ENCODE assay signal across 22 cellular contexts in the genomic region with DNA sequence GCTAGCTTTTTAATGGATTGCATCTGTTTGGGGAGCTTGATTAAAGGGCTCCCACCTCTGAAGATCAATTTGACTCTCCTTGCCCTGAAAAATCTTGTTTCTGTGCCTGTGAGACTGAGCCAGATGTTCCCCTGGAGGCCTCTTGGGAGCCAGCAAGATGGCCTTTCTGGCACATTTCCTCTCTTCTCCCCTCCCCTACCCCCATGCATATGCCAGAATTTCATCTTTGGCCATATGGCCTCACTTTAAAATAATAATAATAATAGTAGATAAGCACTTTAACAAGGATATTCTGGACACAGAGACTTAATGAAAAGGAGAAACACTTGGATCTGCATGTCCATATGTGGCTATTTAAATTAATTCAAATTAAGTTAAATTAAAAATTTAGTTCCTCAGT.
DNase-seq lines count a peak whose midpoint lies in the region; ATAC-seq and TF ChIP-seq lines count a peak whose summit lies in the region.
"Had no signal": no experiment of that assay in that cellular context is flagged by ENCODE, and none has a peak within 500 bp of the region (broad histone marks: within the 10 kb centered on the region; RNA-seq: fewer than 3 reads in every experiment).

No MANE protein-coding gene starts in this region.

- H3K9ac ChIP-seq in BLaER1 treated with 17β-estradiol and CSF1 and Interleukin-3, amounts not matched to agents 10 nM and 100 nM: peak overlapping the region in 4 of 11 experiments; percentile 5 to 50 (median 23); a peak in 5 of 22 replicates
- H3K9ac ChIP-seq in neural progenitor cell: no peak overlapping the region

- H3K9me3 ChIP-seq in BLaER1 treated with 17β-estradiol and CSF1 and Interleukin-3, amounts not matched to agents 10 nM and 100 nM (replicated peaks in 1 of 11): peaks cover 0 to 26% (median 16%) of the 10 kb centered on the region in 11 experiments; a peak in 11 of 22 replicates
- H3K9me3 ChIP-seq in neural progenitor cell (ENCODE audit: low read depth) (no peaks in the 10 kb centered on the region), tibial nerve (peaks cover 0 to 8% (median 0%) of the 10 kb centered on the region in 4 donors)
- H3K9me3 ChIP-seq: SJSA1 had no signal

- no peak for TF ChIP-seq POLR2A in tibial nerve (IDR thresholded peaks at IDR 0.05)

- H3K27me3 ChIP-seq in BLaER1 treated with 17β-estradiol and CSF1 and Interleukin-3, amounts not matched to agents 10 nM and 100 nM: no peaks in the 10 kb centered on the region
- peaks cover 18% of the 10 kb centered on the region for H3K27me3 ChIP-seq in neural progenitor cell
- H3K27me3 ChIP-seq in tibial nerve: no peaks in the 10 kb centered on the region
- H3K27me3 ChIP-seq: SJSA1 had no signal

- H3K27ac ChIP-seq in BLaER1 treated with 17β-estradiol and CSF1 and Interleukin-3, amounts not matched to agents 10 nM and 100 nM: peak overlapping the region in 4 of 11 experiments; percentile 10 to 52 (median 40); a peak in 4 of 22 replicates
- H3K27ac ChIP-seq in neural progenitor cell (no peak overlapping the region), tibial nerve (no peak overlapping the region)
- H3K27ac ChIP-seq: C4-2B, SJSA1 had no signal

- no peaks in the 10 kb centered on the region for H3K9me3 Mint-ChIP-seq in neural progenitor cell
- H3K9me3 Mint-ChIP-seq: CD8-positive, alpha-beta memory T cell; GM23338; H9; T-helper 2 cell treated with Interferon-gamma antibody and Interleukin-4, amounts not matched to agents 5 μg/mL and 100 μg/mL, for 36 hours had no signal

- H3K4me3 ChIP-seq in BLaER1 treated with 17β-estradiol and CSF1 and Interleukin-3, amounts not matched to agents 10 nM and 100 nM: peak overlapping the region in 2 of 10 experiments; percentile 23 to 42; a peak in 4 of 20 replicates
- H3K4me3 ChIP-seq in neural progenitor cell: no peak overlapping the region
- H3K4me3 ChIP-seq in tibial nerve: no peak overlapping the region
- H3K4me3 ChIP-seq: GM23338, SJSA1 had no signal

- no peak for TF ChIP-seq EP300 in tibial nerve (IDR thresholded peaks at IDR 0.05)

- no peak overlapping the region for H2AFZ ChIP-seq in neural progenitor cell (replicated peaks)
- H2AFZ ChIP-seq: GM23338 had no signal

- no peaks in the 10 kb centered on the region for H3K36me3 Mint-ChIP-seq in neural progenitor cell
- H3K36me3 Mint-ChIP-seq: CD8-positive, alpha-beta memory T cell had no signal

- no peak for TF ChIP-seq CTCF in neural progenitor cell (IDR thresholded peaks at IDR 0.05)
- no peak for TF ChIP-seq CTCF in tibial nerve (IDR thresholded peaks at IDR 0.05)

- H3K27ac Mint-ChIP-seq in neural progenitor cell: peak overlapping the region; percentile 66
- H3K27ac Mint-ChIP-seq: CD8-positive, alpha-beta memory T cell; GM23338; H9; HFFc6; T-helper 2 cell treated with Interferon-gamma antibody and Interleukin-4, amounts not matched to agents 5 μg/mL and 100 μg/mL, for 36 hours had no signal

- peak; percentile 86 for DNase-seq in NCI-H1694 treated with DMSO at 0.1 percent for 48 hours (lab: John Stamatoyannopoulos, UW)
- peak; percentile 73 for DNase-seq in NCI-H69 (lab: John Stamatoyannopoulos, UW)
- no peak for DNase-seq in neural progenitor cell (ENCODE audit: low spot score)
- no peak for DNase-seq in tibial nerve (ENCODE audit: low spot score in 2 of 2)
- DNase-seq: CD8-positive, alpha-beta memory T cell; H9; HFFc6; Kasumi-1; NCI-H1930; NCI-H2227 treated with DMSO at 0.1 percent for 48 hours; NCI-H774; Right ventricle myocardium superior; RPMI8226; T-helper 1 cell had no signal

- no peaks in the 10 kb centered on the region for H3K79me2 ChIP-seq in neural progenitor cell (ENCODE audit: low read depth)

- peak overlapping the region in 10 of 11 experiments; percentile 1 to 91 (median 74); a peak in 18 of 22 replicates for H3K4me2 ChIP-seq in BLaER1 treated with 17β-estradiol and CSF1 and Interleukin-3, amounts not matched to agents 10 nM and 100 nM
- no peak overlapping the region for H3K4me2 ChIP-seq in neural progenitor cell
- H3K4me2 ChIP-seq: GM23338 had no signal

- H4K20me1 ChIP-seq in BLaER1 treated with 17β-estradiol and CSF1 and Interleukin-3, amounts not matched to agents 10 nM and 100 nM: no peaks in the 10 kb centered on the region
- peaks cover 5% of the 10 kb centered on the region for H4K20me1 ChIP-seq in neural progenitor cell (ENCODE audit: low read depth)

- H3K27me3 Mint-ChIP-seq in neural progenitor cell (ENCODE audit: insufficient read depth, low read depth): peaks cover 3% of the 10 kb centered on the region

- H3F3A ChIP-seq in neural progenitor cell (ENCODE audit: low read depth): no peaks in the 10 kb centered on the region

- no peaks in the 10 kb centered on the region for H3K36me3 ChIP-seq in BLaER1 treated with 17β-estradiol and CSF1 and Interleukin-3, amounts not matched to agents 10 nM and 100 nM
- H3K36me3 ChIP-seq in neural progenitor cell (no peaks in the 10 kb centered on the region), tibial nerve (no peaks in the 10 kb centered on the region)
- H3K36me3 ChIP-seq: SJSA1 had no signal

- peaks cover 0 to 53% (median 40%) of the 10 kb centered on the region in 10 experiments; a peak in 16 of 20 replicates for H3K4me1 ChIP-seq in BLaER1 treated with 17β-estradiol and CSF1 and Interleukin-3, amounts not matched to agents 10 nM and 100 nM
- no peaks in the 10 kb centered on the region for H3K4me1 ChIP-seq in neural progenitor cell
- no peaks in the 10 kb centered on the region for H3K4me1 ChIP-seq in tibial nerve
- H3K4me1 ChIP-seq: SJSA1 had no signal

- ATAC-seq in HG03025 (IDR thresholded peaks at IDR 0.05; ENCODE audit: low FRiP score, unreplicated experiment): no peak
- ATAC-seq in GM19035 (IDR thresholded peaks at IDR 0.05; ENCODE audit: unreplicated experiment): no peak
- ATAC-seq: GM23338, HepG2 had no signal

- H3K4me3 Mint-ChIP-seq in neural progenitor cell: no peak overlapping the region
- H3K4me3 Mint-ChIP-seq: CD8-positive, alpha-beta memory T cell; GM23338; H9; HFFc6; T-helper 2 cell treated with Interferon-gamma antibody and Interleukin-4, amounts not matched to agents 5 μg/mL and 100 μg/mL, for 36 hours had no signal

- no peaks in the 10 kb centered on the region for H3K4me1 Mint-ChIP-seq in neural progenitor cell
- H3K4me1 Mint-ChIP-seq: CD8-positive, alpha-beta memory T cell; GM23338; H9 had no signal

Comparison
In these comparisons a context has a peak if more than half of its experiments do, and no peak if none do; other contexts are left out.
1. DNase-seq: peak in NCI-H1694 treated with DMSO at 0.1 percent for 48 hours (single experiment) and NCI-H69 (single experiment); none in neural progenitor cell (single experiment) and tibial nerve (0 of 2).